In the genomic region with DNA sequence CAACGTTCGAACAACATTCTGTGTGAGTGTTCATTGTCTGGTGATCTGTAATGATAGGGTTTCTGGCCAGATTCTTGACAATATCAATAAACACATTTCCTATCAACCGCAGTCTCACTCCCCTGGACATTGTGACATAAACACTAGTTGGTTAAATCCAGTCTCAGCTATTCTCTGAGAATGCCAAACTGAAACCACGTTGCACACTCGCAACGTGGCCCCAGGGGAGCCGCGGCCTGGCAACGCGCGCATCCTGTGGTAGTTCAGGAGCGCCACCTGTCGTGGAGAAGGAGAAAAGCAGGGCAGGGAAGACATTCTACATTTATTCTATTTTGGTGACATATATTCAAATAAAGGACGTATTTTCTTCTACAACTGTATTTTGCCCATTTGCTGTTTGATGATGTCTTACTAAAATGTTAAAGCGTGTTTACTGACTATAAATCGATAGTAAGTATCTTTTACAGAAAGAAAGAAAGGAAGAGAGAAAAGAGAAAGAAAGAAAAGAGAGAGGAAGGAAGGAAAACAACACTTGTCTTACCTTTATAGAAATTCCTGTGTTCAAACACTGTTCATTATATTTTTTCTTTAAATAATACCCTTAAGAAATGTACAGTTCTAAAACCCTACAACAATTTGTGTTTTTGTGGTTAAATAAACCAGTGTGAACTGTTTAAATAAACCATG, we compare ENCODE assay signal across 1 cellular context.
TF ChIP-seq lines count a peak whose summit lies in the region.

No MANE protein-coding gene starts in this region.

TF ChIP-seq in HepG2, 621 proteins besides CTCF, POLR2A, EP300 and RAD21 (continued from another document and continues in another):
- TF ChIP-seq, protein P1, sequence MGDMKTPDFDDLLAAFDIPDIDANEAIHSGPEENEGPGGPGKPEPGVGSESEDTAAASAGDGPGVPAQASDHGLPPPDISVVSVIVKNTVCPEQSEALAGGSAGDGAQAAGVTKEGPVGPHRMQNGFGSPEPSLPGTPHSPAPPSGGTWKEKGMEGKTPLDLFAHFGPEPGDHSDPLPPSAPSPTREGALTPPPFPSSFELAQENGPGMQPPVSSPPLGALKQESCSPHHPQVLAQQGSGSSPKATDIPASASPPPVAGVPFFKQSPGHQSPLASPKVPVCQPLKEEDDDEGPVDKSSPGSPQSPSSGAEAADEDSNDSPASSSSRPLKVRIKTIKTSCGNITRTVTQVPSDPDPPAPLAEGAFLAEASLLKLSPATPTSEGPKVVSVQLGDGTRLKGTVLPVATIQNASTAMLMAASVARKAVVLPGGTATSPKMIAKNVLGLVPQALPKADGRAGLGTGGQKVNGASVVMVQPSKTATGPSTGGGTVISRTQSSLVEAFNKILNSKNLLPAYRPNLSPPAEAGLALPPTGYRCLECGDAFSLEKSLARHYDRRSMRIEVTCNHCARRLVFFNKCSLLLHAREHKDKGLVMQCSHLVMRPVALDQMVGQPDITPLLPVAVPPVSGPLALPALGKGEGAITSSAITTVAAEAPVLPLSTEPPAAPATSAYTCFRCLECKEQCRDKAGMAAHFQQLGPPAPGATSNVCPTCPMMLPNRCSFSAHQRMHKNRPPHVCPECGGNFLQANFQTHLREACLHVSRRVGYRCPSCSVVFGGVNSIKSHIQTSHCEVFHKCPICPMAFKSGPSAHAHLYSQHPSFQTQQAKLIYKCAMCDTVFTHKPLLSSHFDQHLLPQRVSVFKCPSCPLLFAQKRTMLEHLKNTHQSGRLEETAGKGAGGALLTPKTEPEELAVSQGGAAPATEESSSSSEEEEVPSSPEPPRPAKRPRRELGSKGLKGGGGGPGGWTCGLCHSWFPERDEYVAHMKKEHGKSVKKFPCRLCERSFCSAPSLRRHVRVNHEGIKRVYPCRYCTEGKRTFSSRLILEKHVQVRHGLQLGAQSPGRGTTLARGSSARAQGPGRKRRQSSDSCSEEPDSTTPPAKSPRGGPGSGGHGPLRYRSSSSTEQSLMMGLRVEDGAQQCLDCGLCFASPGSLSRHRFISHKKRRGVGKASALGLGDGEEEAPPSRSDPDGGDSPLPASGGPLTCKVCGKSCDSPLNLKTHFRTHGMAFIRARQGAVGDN (CRISPR knock-in tag; IDR thresholded peaks at IDR 0.05) = peak; percentile 49
- TF ChIP-seq, protein P2, sequence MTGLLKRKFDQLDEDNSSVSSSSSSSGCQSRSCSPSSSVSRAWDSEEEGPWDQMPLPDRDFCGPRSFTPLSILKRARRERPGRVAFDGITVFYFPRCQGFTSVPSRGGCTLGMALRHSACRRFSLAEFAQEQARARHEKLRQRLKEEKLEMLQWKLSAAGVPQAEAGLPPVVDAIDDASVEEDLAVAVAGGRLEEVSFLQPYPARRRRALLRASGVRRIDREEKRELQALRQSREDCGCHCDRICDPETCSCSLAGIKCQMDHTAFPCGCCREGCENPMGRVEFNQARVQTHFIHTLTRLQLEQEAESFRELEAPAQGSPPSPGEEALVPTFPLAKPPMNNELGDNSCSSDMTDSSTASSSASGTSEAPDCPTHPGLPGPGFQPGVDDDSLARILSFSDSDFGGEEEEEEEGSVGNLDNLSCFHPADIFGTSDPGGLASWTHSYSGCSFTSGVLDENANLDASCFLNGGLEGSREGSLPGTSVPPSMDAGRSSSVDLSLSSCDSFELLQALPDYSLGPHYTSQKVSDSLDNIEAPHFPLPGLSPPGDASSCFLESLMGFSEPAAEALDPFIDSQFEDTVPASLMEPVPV (CRISPR knock-in tag; IDR thresholded peaks at IDR 0.05) = no peak
- TF ChIP-seq, protein P3, sequence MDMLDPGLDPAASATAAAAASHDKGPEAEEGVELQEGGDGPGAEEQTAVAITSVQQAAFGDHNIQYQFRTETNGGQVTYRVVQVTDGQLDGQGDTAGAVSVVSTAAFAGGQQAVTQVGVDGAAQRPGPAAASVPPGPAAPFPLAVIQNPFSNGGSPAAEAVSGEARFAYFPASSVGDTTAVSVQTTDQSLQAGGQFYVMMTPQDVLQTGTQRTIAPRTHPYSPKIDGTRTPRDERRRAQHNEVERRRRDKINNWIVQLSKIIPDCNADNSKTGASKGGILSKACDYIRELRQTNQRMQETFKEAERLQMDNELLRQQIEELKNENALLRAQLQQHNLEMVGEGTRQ (IDR thresholded peaks at IDR 0.05; ENCODE audit: low read depth, low read length) = no peak
- TF ChIP-seq, protein P3 (CRISPR knock-in tag; IDR thresholded peaks at IDR 0.05; ENCODE audit: borderline replicate concordance) = no peak
- TF ChIP-seq ZNF589 (CRISPR knock-in tag; conservative IDR thresholded peaks at IDR 0.05) = no peak
- no peak for TF ChIP-seq ATM (IDR thresholded peaks at IDR 0.05; ENCODE audit: borderline replicate concordance)
- no peak for TF ChIP-seq ZNF768 (CRISPR knock-in tag; IDR thresholded peaks at IDR 0.05)
- TF ChIP-seq HMGA1 (CRISPR knock-in tag; conservative IDR thresholded peaks at IDR 0.05) = no peak
- TF ChIP-seq SRY (CRISPR knock-in tag; IDR thresholded peaks at IDR 0.05) = no peak
- no peak for TF ChIP-seq ZBTB21 (CRISPR knock-in tag; IDR thresholded peaks at IDR 0.05)
- no peak for TF ChIP-seq DMAP1 (CRISPR knock-in tag; IDR thresholded peaks at IDR 0.05)
- peak; percentile 73; the same call in 1 of the 2 replicates for TF ChIP-seq KDM2A (CRISPR knock-in tag; IDR thresholded peaks at IDR 0.05; ENCODE audit: borderline replicate concordance, low read depth)
- no peak for TF ChIP-seq FOXJ3 (CRISPR knock-in tag; IDR thresholded peaks at IDR 0.05; ENCODE audit: borderline replicate concordance)
- TF ChIP-seq MTA1 (CRISPR knock-in tag; IDR thresholded peaks at IDR 0.05; ENCODE audit: borderline replicate concordance) = no peak
- no peak for TF ChIP-seq POLR2AphosphoS2 (IDR thresholded peaks at IDR 0.05; ENCODE audit: low read depth, low read length)
- TF ChIP-seq TBL1XR1 (IDR thresholded peaks at IDR 0.05; ENCODE audit: borderline replicate concordance, low read length, partially characterized antibody) = no peak
- no peak for TF ChIP-seq KLF13 (CRISPR knock-in tag; IDR thresholded peaks at IDR 0.05)
- TF ChIP-seq FOXM1 (CRISPR knock-in tag; IDR thresholded peaks at IDR 0.05) = no peak
- no peak for TF ChIP-seq ZNF34 (CRISPR knock-in tag; IDR thresholded peaks at IDR 0.05; ENCODE audit: borderline replicate concordance)
- TF ChIP-seq ZNF850 (CRISPR knock-in tag; conservative IDR thresholded peaks at IDR 0.05) = no peak
- no peak for TF ChIP-seq ZZZ3 (CRISPR knock-in tag; IDR thresholded peaks at IDR 0.05; ENCODE audit: borderline replicate concordance)
- no peak for TF ChIP-seq NBN (conservative IDR thresholded peaks at IDR 0.05)
- TF ChIP-seq, protein P4, sequence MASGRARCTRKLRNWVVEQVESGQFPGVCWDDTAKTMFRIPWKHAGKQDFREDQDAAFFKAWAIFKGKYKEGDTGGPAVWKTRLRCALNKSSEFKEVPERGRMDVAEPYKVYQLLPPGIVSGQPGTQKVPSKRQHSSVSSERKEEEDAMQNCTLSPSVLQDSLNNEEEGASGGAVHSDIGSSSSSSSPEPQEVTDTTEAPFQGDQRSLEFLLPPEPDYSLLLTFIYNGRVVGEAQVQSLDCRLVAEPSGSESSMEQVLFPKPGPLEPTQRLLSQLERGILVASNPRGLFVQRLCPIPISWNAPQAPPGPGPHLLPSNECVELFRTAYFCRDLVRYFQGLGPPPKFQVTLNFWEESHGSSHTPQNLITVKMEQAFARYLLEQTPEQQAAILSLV (CRISPR knock-in tag; IDR thresholded peaks at IDR 0.05; ENCODE audit: borderline replicate concordance) = no peak
- TF ChIP-seq MIER3 (CRISPR knock-in tag; IDR thresholded peaks at IDR 0.05; ENCODE audit: borderline replicate concordance) = no peak
- no peak for TF ChIP-seq SATB2 (CRISPR knock-in tag; IDR thresholded peaks at IDR 0.05)
- TF ChIP-seq, protein P5, sequence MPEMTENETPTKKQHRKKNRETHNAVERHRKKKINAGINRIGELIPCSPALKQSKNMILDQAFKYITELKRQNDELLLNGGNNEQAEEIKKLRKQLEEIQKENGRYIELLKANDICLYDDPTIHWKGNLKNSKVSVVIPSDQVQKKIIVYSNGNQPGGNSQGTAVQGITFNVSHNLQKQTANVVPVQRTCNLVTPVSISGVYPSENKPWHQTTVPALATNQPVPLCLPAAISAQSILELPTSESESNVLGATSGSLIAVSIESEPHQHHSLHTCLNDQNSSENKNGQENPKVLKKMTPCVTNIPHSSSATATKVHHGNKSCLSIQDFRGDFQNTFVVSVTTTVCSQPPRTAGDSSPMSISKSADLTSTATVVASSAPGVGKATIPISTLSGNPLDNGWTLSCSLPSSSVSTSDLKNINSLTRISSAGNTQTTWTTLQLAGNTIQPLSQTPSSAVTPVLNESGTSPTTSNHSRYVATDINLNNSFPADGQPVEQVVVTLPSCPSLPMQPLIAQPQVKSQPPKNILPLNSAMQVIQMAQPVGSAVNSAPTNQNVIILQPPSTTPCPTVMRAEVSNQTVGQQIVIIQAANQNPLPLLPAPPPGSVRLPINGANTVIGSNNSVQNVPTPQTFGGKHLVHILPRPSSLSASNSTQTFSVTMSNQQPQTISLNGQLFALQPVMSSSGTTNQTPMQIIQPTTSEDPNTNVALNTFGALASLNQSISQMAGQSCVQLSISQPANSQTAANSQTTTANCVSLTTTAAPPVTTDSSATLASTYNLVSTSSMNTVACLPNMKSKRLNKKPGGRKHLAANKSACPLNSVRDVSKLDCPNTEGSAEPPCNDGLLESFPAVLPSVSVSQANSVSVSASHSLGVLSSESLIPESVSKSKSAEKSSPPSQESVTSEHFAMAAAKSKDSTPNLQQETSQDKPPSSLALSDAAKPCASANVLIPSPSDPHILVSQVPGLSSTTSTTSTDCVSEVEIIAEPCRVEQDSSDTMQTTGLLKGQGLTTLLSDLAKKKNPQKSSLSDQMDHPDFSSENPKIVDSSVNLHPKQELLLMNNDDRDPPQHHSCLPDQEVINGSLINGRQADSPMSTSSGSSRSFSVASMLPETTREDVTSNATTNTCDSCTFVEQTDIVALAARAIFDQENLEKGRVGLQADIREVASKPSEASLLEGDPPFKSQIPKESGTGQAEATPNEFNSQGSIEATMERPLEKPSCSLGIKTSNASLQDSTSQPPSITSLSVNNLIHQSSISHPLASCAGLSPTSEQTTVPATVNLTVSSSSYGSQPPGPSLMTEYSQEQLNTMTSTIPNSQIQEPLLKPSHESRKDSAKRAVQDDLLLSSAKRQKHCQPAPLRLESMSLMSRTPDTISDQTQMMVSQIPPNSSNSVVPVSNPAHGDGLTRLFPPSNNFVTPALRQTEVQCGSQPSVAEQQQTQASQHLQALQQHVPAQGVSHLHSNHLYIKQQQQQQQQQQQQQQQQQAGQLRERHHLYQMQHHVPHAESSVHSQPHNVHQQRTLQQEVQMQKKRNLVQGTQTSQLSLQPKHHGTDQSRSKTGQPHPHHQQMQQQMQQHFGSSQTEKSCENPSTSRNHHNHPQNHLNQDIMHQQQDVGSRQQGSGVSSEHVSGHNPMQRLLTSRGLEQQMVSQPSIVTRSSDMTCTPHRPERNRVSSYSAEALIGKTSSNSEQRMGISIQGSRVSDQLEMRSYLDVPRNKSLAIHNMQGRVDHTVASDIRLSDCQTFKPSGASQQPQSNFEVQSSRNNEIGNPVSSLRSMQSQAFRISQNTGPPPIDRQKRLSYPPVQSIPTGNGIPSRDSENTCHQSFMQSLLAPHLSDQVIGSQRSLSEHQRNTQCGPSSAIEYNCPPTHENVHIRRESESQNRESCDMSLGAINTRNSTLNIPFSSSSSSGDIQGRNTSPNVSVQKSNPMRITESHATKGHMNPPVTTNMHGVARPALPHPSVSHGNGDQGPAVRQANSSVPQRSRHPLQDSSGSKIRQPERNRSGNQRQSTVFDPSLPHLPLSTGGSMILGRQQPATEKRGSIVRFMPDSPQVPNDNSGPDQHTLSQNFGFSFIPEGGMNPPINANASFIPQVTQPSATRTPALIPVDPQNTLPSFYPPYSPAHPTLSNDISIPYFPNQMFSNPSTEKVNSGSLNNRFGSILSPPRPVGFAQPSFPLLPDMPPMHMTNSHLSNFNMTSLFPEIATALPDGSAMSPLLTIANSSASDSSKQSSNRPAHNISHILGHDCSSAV (CRISPR knock-in tag; IDR thresholded peaks at IDR 0.05; ENCODE audit: borderline replicate concordance) = no peak
- no peak for TF ChIP-seq ZNF510 (CRISPR knock-in tag; IDR thresholded peaks at IDR 0.05; ENCODE audit: low read depth)
- TF ChIP-seq ZNF343 (CRISPR knock-in tag; IDR thresholded peaks at IDR 0.05) = no peak
- TF ChIP-seq, protein P6, sequence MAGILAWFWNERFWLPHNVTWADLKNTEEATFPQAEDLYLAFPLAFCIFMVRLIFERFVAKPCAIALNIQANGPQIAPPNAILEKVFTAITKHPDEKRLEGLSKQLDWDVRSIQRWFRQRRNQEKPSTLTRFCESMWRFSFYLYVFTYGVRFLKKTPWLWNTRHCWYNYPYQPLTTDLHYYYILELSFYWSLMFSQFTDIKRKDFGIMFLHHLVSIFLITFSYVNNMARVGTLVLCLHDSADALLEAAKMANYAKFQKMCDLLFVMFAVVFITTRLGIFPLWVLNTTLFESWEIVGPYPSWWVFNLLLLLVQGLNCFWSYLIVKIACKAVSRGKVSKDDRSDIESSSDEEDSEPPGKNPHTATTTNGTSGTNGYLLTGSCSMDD (CRISPR knock-in tag; IDR thresholded peaks at IDR 0.05) = no peak
- TF ChIP-seq PHF20 (CRISPR knock-in tag; IDR thresholded peaks at IDR 0.05) = no peak
- TF ChIP-seq THAP11 (CRISPR knock-in tag; IDR thresholded peaks at IDR 0.05) = no peak
- TF ChIP-seq YY1 (IDR thresholded peaks at IDR 0.05; ENCODE audit: insufficient read depth, insufficient replicate concordance, low read depth, low read length) = no peak
- TF ChIP-seq AHR (CRISPR knock-in tag; IDR thresholded peaks at IDR 0.05) = no peak
- TF ChIP-seq REL (CRISPR knock-in tag; conservative IDR thresholded peaks at IDR 0.05) = no peak
- TF ChIP-seq PAWR (CRISPR knock-in tag; IDR thresholded peaks at IDR 0.05; ENCODE audit: borderline replicate concordance) = no peak
- TF ChIP-seq, protein P7, sequence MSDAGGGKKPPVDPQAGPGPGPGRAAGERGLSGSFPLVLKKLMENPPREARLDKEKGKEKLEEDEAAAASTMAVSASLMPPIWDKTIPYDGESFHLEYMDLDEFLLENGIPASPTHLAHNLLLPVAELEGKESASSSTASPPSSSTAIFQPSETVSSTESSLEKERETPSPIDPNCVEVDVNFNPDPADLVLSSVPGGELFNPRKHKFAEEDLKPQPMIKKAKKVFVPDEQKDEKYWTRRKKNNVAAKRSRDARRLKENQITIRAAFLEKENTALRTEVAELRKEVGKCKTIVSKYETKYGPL (CRISPR knock-in tag; IDR thresholded peaks at IDR 0.05) = no peak
- no peak for TF ChIP-seq ZNF703 (CRISPR knock-in tag; IDR thresholded peaks at IDR 0.05; ENCODE audit: borderline replicate concordance)
- peak; percentile 51; the same call in 1 of the 2 replicates for TF ChIP-seq ZFY (CRISPR knock-in tag; IDR thresholded peaks at IDR 0.05)
- TF ChIP-seq, protein P8, sequence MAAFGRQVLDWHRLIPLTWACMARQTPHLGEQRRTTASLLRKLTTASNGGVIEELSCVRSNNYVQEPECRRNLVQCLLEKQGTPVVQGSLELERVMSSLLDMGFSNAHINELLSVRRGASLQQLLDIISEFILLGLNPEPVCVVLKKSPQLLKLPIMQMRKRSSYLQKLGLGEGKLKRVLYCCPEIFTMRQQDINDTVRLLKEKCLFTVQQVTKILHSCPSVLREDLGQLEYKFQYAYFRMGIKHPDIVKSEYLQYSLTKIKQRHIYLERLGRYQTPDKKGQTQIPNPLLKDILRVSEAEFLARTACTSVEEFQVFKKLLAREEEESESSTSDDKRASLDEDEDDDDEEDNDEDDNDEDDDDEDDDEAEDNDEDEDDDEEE (CRISPR knock-in tag; IDR thresholded peaks at IDR 0.05) = no peak
- TF ChIP-seq ZNF441 (CRISPR knock-in tag; IDR thresholded peaks at IDR 0.05; ENCODE audit: borderline replicate concordance) = no peak
- no peak for TF ChIP-seq ZSCAN12 (CRISPR knock-in tag; IDR thresholded peaks at IDR 0.05)
- TF ChIP-seq NRL (CRISPR knock-in tag; IDR thresholded peaks at IDR 0.05; ENCODE audit: borderline replicate concordance) = no peak
